9 cellular contexts compared by ENCODE assay signal in the genomic region with DNA sequence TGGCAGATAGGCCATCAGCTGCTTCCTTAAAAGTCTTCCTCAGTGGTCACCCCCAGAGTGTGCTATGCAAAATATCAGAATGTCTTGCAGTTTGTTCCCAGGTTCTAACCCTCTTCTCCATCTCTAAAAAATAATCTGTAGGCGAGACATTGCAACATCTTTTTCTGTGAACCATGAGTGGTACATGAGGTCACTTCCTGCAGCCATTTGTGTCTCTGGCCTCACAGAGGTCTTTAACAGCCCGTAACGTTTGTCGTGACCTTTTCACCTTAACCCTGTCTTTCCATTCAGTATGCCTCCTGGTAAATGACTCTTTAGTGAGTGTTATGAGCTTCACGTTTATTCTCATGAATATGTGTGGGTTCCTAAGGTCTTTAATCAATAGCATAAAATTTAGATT.
DNase-seq lines count a peak whose midpoint lies in the region; ATAC-seq lines count a peak whose summit lies in the region.
"Had no signal": no experiment of that assay in that cellular context is flagged by ENCODE, and none has a peak within 500 bp of the region (broad histone marks: within the 10 kb centered on the region; RNA-seq: fewer than 3 reads in every experiment).

No MANE protein-coding gene starts in this region.

- intact Hi-C loops in Right ventricle myocardium superior (cut with DNase I): no loop called here

- DNase-seq in AML-193 (lab: John Stamatoyannopoulos, UW): peak; percentile 78 to 85
- peak; percentile 2 for DNase-seq in HPDE6-E6E7 (ENCODE audit: extremely low spot score)
- peak; percentile 11 for DNase-seq in activated T-cell treated with anti-CD3 and anti-CD28 coated beads for 4 hours
- no peak for DNase-seq in Right ventricle myocardium superior
- peak; percentile 55 for DNase-seq in stimulated activated CD8-positive, alpha-beta memory T cell treated with anti-CD3 and anti-CD28 coated beads, Interleukin-4, amount 100 ng/mL, for 48 hours
- no peak for DNase-seq in iPS-NIHi7 (ENCODE audit: extremely low spot score)
- DNase-seq in OCI-M2 (lab: John Stamatoyannopoulos, UW; ENCODE audit: unreplicated experiment): no peak
- DNase-seq: stimulated activated naive B cell treated with anti-CD40 and anti-IgM and Interleukin-4, amounts not matched to agents 10 μg/mL and 1 μg/mL and 100 μg/mL, for 72 hours had no signal

- peak; percentile 69 for ATAC-seq in Right ventricle myocardium superior (ENCODE audit: poor library complexity)
- ATAC-seq in GM19455 (IDR thresholded peaks at IDR 0.05; ENCODE audit: unreplicated experiment): no peak

Comparison
In these comparisons a context has a peak if more than half of its experiments do, and no peak if none do; other contexts are left out.
1. DNase-seq: peak in AML-193 (2 of 2), HPDE6-E6E7 (single experiment), activated T-cell treated with anti-CD3 and anti-CD28 coated beads for 4 hours (single experiment) and stimulated activated CD8-positive, alpha-beta memory T cell treated with anti-CD3 and anti-CD28 coated beads, Interleukin-4, amount 100 ng/mL, for 48 hours (single experiment); none in Right ventricle myocardium superior (single experiment), iPS-NIHi7 (single experiment) and OCI-M2 (single experiment).